ENCODE assay signal across 15 cellular contexts in the genomic region with DNA sequence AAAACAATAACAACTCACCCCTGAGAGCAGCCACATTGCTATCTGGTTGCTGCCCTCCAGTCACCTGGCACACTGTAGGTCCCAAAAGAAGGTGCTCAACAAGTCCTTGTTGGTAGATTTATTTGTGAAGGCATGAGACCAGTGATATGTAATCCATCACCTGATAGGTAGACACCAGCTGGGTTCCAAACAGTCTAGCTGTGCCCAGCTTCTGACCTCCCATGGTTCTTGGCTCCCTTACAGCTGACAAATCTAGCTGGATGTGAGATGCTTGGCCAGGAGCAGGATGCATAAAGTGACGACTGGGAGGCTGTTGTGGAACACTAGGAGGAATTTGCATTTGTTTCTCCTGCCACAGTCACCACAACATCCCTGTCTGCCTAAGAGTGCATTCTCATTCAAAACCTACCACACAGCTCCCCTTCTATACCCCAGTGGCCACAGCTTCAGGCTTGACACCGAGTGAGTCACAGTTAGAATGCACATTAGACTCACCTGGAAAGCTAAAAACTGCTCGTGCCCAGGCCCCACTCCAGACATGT. TPM values are rescaled to one million over a fixed set of nuclear protein-coding genes. Genes with fewer than 3 reads are reported as not detected.
A peak's percentile ranks its signal among the peaks of the same experiment; 100 is the strongest.
DNase-seq lines count a peak whose midpoint lies in the region; ATAC-seq and TF ChIP-seq lines count a peak whose summit lies in the region.
"Had no signal": no experiment of that assay in that cellular context is flagged by ENCODE, and none has a peak within 500 bp of the region (broad histone marks: within the 10 kb centered on the region; RNA-seq: fewer than 3 reads in every experiment).

No MANE protein-coding gene starts in this region.

- H3K9ac ChIP-seq in neural progenitor cell (no peak overlapping the region), SK-N-SH (no peak overlapping the region)

- TF ChIP-seq EP300 in esophagus muscularis mucosa (IDR thresholded peaks at IDR 0.05) (no peak), SK-N-SH (IDR thresholded peaks at IDR 0.05; ENCODE audit: borderline replicate concordance in 1 of 2, low read depth in 1 of 2, low read length in 1 of 2) (no peak)

- CTCF ChIA-PET in HEK293 (lab: Yijun Ruan, JAX), result interaction anchor here (1.1 kb wide), 2 partner anchors 11 to 13 kb away, joined by 3 read pairs; no protein-coding TSS in a partner anchor
- CTCF ChIA-PET in SK-N-SH (lab: Yijun Ruan, JAX), result no interaction called here
- CTCF ChIA-PET in activated CD4-positive, alpha-beta memory T cell treated with anti-CD3 and anti-CD28 coated beads for 36 hours (lab: Charles Lee), result no interaction called here

- 0 out of 2 replicates have a peak, but pooled peaks cover 3% of the 10 kb centered on the region for H3K4me1 ChIP-seq in HEK293 (ENCODE audit: control insufficient read depth, insufficient read depth, low read length)
- H3K4me1 ChIP-seq in esophagus muscularis mucosa, result peaks cover 4 to 9% (median 8%) of the 10 kb centered on the region in 4 donors
- peaks cover 10% of the 10 kb centered on the region for H3K4me1 ChIP-seq in neural progenitor cell
- H3K4me1 ChIP-seq in SK-N-SH (ENCODE audit: control insufficient read depth in 1 of 2, insufficient read depth in 2 of 2, low read depth in 1 of 2, low read length in 1 of 2), result no peaks in the 10 kb centered on the region

- peaks cover 7% of the 10 kb centered on the region for H3K4me1 Mint-ChIP-seq in neural progenitor cell
- no peaks in the 10 kb centered on the region for H3K4me1 Mint-ChIP-seq in activated naive CD8-positive, alpha-beta T cell treated with anti-CD3 and anti-CD28 coated beads for 36 hours
- H3K4me1 Mint-ChIP-seq in activated CD4-positive, alpha-beta memory T cell treated with anti-CD3 and anti-CD28 coated beads for 36 hours (ENCODE audit: low read depth), result no peaks in the 10 kb centered on the region

- no peak overlapping the region for H3K4me2 ChIP-seq in neural progenitor cell
- H3K4me2 ChIP-seq in SK-N-SH, result no peak overlapping the region
- H3K4me2 ChIP-seq: PC-9 had no signal

- no peak for TF ChIP-seq POLR2A in esophagus muscularis mucosa (IDR thresholded peaks at IDR 0.05; ENCODE audit: low read depth)

- H2AFZ ChIP-seq in neural progenitor cell (replicated peaks), result peak overlapping the region; percentile 47
- H2AFZ ChIP-seq in SK-N-SH (ENCODE audit: low read depth), result no peak overlapping the region
- H2AFZ ChIP-seq: PC-9 had no signal

- DNase-seq in NCI-H2107 treated with DMSO at 0.1 percent for 48 hours (lab: John Stamatoyannopoulos, UW; ENCODE audit: unreplicated experiment) (peak; percentile 90), esophagus muscularis mucosa (ENCODE audit: extremely low spot score) (peak; percentile 87), neural progenitor cell (ENCODE audit: low spot score) (no peak), SK-N-SH (no peak)
- no peak for DNase-seq in activated naive CD8-positive, alpha-beta T cell treated with anti-CD3 and anti-CD28 coated beads for 36 hours
- DNase-seq in activated CD4-positive, alpha-beta memory T cell treated with anti-CD3 and anti-CD28 coated beads for 36 hours, result no peak
- DNase-seq: AML-193; brain microvascular endothelial cell; DMS53; effector CD4-positive, alpha-beta T cell; PC-9; WERI-Rb-1 had no signal

- intact Hi-C loops in esophagus muscularis mucosa (cut with DNase I), result no loop called here
- intact Hi-C loops in activated CD4-positive, alpha-beta memory T cell treated with anti-CD3 and anti-CD28 coated beads for 36 hours (cut with micrococcal nuclease), result no loop called here

- 74% methylated on average over 3 of the region's 3 CpGs for WGBS in esophagus muscularis mucosa
- 60% methylated on average over 2 of the region's 3 CpGs for WGBS in SK-N-SH (ENCODE audit: low lambda C conversion rate)

- H3K36me3 ChIP-seq in HEK293 (ENCODE audit: control insufficient read depth in 2 of 2, insufficient read depth in 1 of 2, low read length in 2 of 2), result no peaks in the 10 kb centered on the region
- H3K36me3 ChIP-seq in esophagus muscularis mucosa, result no peaks in the 10 kb centered on the region
- no peaks in the 10 kb centered on the region for H3K36me3 ChIP-seq in neural progenitor cell
- H3K36me3 ChIP-seq in SK-N-SH (replicated peaks in 1 of 2; ENCODE audit: control insufficient read depth in 1 of 2, insufficient read depth in 2 of 2, low read length in 1 of 2), result no peaks in the 10 kb centered on the region
- H3K36me3 ChIP-seq: brain microvascular endothelial cell, WERI-Rb-1 had no signal

- no peak overlapping the region for H3K4me3 Mint-ChIP-seq in neural progenitor cell
- H3K4me3 Mint-ChIP-seq in activated naive CD8-positive, alpha-beta T cell treated with anti-CD3 and anti-CD28 coated beads for 36 hours, result no peak overlapping the region
- H3K4me3 Mint-ChIP-seq in activated CD4-positive, alpha-beta memory T cell treated with anti-CD3 and anti-CD28 coated beads for 36 hours, result no peak overlapping the region

- H3F3A ChIP-seq in neural progenitor cell (ENCODE audit: low read depth) (no peaks in the 10 kb centered on the region), SK-N-SH (replicated peaks; ENCODE audit: insufficient read depth) (no peaks in the 10 kb centered on the region)

- H4K20me1 ChIP-seq in neural progenitor cell (ENCODE audit: low read depth), result no peaks in the 10 kb centered on the region
- H4K20me1 ChIP-seq in SK-N-SH (ENCODE audit: insufficient read depth), result no peaks in the 10 kb centered on the region

- H3K4me3 ChIP-seq in HEK293 (ENCODE audit: low read depth, low read length) (no peak overlapping the region), esophagus muscularis mucosa (no peak overlapping the region), neural progenitor cell (no peak overlapping the region), SK-N-SH (ENCODE audit: low read depth in 2 of 2, low read length in 1 of 2) (no peak overlapping the region)
- H3K4me3 ChIP-seq: PC-9 had no signal

- TF ChIP-seq RAD21 in SK-N-SH (IDR thresholded peaks at IDR 0.05; ENCODE audit: low read length), result no peak

- no peaks in the 10 kb centered on the region; the same call in 1 of the 2 replicates for H3K9me3 ChIP-seq in HEK293 (ENCODE audit: control insufficient read depth, insufficient read depth, low read depth, low read length)
- H3K9me3 ChIP-seq in esophagus muscularis mucosa, result no peaks in the 10 kb centered on the region
- H3K9me3 ChIP-seq in neural progenitor cell (ENCODE audit: low read depth), result no peaks in the 10 kb centered on the region
- no peaks in the 10 kb centered on the region for H3K9me3 ChIP-seq in SK-N-SH

- TF ChIP-seq CTCF in HEK293 (tag by site-specific recombination; IDR thresholded peaks at IDR 0.05) (no peak), esophagus muscularis mucosa (IDR thresholded peaks at IDR 0.05) (no peak), neural progenitor cell (IDR thresholded peaks at IDR 0.05) (no peak), SK-N-SH (IDR thresholded peaks at IDR 0.05) (no peak)

- H3K9me3 Mint-ChIP-seq in neural progenitor cell, result no peaks in the 10 kb centered on the region
- no peaks in the 10 kb centered on the region for H3K9me3 Mint-ChIP-seq in activated naive CD8-positive, alpha-beta T cell treated with anti-CD3 and anti-CD28 coated beads for 36 hours
- no peaks in the 10 kb centered on the region for H3K9me3 Mint-ChIP-seq in activated CD4-positive, alpha-beta memory T cell treated with anti-CD3 and anti-CD28 coated beads for 36 hours

- H3K27ac ChIP-seq in HEK293 (ENCODE audit: extremely low read depth, low read depth, low read length) (no peak overlapping the region), esophagus muscularis mucosa (replicated peaks in 1 of 4) (no peak overlapping the region), neural progenitor cell (no peak overlapping the region), SK-N-SH (ENCODE audit: low read depth in 2 of 2, low read length in 1 of 2) (no peak overlapping the region)
- H3K27ac ChIP-seq: brain microvascular endothelial cell, PC-9, WERI-Rb-1 had no signal

- H3K79me2 ChIP-seq in neural progenitor cell (ENCODE audit: low read depth) (no peaks in the 10 kb centered on the region), SK-N-SH (ENCODE audit: insufficient read depth) (no peaks in the 10 kb centered on the region)

- no peak for ATAC-seq in HG03045 (IDR thresholded peaks at IDR 0.05; ENCODE audit: unreplicated experiment)
- ATAC-seq: HCT116 had no signal

- no peaks in the 10 kb centered on the region for H3K9me2 ChIP-seq in SK-N-SH

- no peaks in the 10 kb centered on the region for H3K36me3 Mint-ChIP-seq in neural progenitor cell
- H3K36me3 Mint-ChIP-seq in activated naive CD8-positive, alpha-beta T cell treated with anti-CD3 and anti-CD28 coated beads for 36 hours, result no peaks in the 10 kb centered on the region
- H3K36me3 Mint-ChIP-seq in activated CD4-positive, alpha-beta memory T cell treated with anti-CD3 and anti-CD28 coated beads for 36 hours, result no peaks in the 10 kb centered on the region

- POLR2A ChIA-PET in HEK293 (lab: Yijun Ruan, JAX), result no interaction called here
- POLR2A ChIA-PET in SK-N-SH (lab: Yijun Ruan, JAX), result no interaction called here
- POLR2A ChIA-PET in activated CD4-positive, alpha-beta memory T cell treated with anti-CD3 and anti-CD28 coated beads for 36 hours (lab: Charles Lee), result no interaction called here

- H3K27me3 ChIP-seq in esophagus muscularis mucosa (no peaks in the 10 kb centered on the region), neural progenitor cell (peaks cover under 1% of the 10 kb centered on the region), SK-N-SH (ENCODE audit: insufficient read depth) (no peaks in the 10 kb centered on the region)
- H3K27me3 ChIP-seq: brain microvascular endothelial cell had no signal

- peaks cover 2% of the 10 kb centered on the region for H3K27me3 Mint-ChIP-seq in neural progenitor cell (ENCODE audit: insufficient read depth, low read depth)
- peaks cover 14% of the 10 kb centered on the region for H3K27me3 Mint-ChIP-seq in activated naive CD8-positive, alpha-beta T cell treated with anti-CD3 and anti-CD28 coated beads for 36 hours
- peaks cover 13% of the 10 kb centered on the region for H3K27me3 Mint-ChIP-seq in activated CD4-positive, alpha-beta memory T cell treated with anti-CD3 and anti-CD28 coated beads for 36 hours

- H3K27ac Mint-ChIP-seq in neural progenitor cell, result no peak overlapping the region
- no peak overlapping the region for H3K27ac Mint-ChIP-seq in activated naive CD8-positive, alpha-beta T cell treated with anti-CD3 and anti-CD28 coated beads for 36 hours
- H3K27ac Mint-ChIP-seq in activated CD4-positive, alpha-beta memory T cell treated with anti-CD3 and anti-CD28 coated beads for 36 hours, result no peak overlapping the region

TF ChIP-seq in SK-N-SH, 30 proteins besides CTCF, POLR2A, EP300 and RAD21 (continues in another document):
- no peak for TF ChIP-seq YY1 (IDR thresholded peaks at IDR 0.05; ENCODE audit: low read depth)

RNA-seq across cellular contexts. Expression of a gene that starts 7.8 kb away (rescaled TPM):
- total RNA-seq in esophagus muscularis mucosa (10 to 100 TPM; 15.5 to 17.0 (median 16.8) TPM), neural progenitor cell (ENCODE audit: low replicate concordance) (16.2 and 16.4 TPM in 2 replicates)
- polyA plus RNA-seq in SK-N-SH (2012; rRNA removed), result 9.2 and 12.0 TPM in 2 replicates
- polyA plus RNA-seq in SK-N-SH (2012; cell fraction: cytosol; rRNA removed), result 9.0 and 10.7 TPM in 2 replicates
- polyA plus RNA-seq in SK-N-SH (2012; cell fraction: nucleus; rRNA removed), result 12.2 and 17.0 TPM in 2 replicates
- total RNA-seq in activated naive CD8-positive, alpha-beta T cell treated with anti-CD3 and anti-CD28 coated beads for 36 hours, result 1 to 10 TPM; 8.7 to 9.3 TPM
- total RNA-seq in activated CD4-positive, alpha-beta memory T cell treated with anti-CD3 and anti-CD28 coated beads for 36 hours, result 10 to 100 TPM in 1 of 2 experiments, 1 to 10 TPM in 1; 8.8 to 10.3 TPM

Comparison
In these comparisons a context has a peak if more than half of its experiments do, and no peak if none do; other contexts are left out.
1. DNase-seq: peak in NCI-H2107 treated with DMSO at 0.1 percent for 48 hours (single experiment) and esophagus muscularis mucosa (single experiment); none in neural progenitor cell (single experiment), SK-N-SH (single experiment), activated naive CD8-positive, alpha-beta T cell treated with anti-CD3 and anti-CD28 coated beads for 36 hours (single experiment) and activated CD4-positive, alpha-beta memory T cell treated with anti-CD3 and anti-CD28 coated beads for 36 hours (single experiment).